In the genomic region with DNA sequence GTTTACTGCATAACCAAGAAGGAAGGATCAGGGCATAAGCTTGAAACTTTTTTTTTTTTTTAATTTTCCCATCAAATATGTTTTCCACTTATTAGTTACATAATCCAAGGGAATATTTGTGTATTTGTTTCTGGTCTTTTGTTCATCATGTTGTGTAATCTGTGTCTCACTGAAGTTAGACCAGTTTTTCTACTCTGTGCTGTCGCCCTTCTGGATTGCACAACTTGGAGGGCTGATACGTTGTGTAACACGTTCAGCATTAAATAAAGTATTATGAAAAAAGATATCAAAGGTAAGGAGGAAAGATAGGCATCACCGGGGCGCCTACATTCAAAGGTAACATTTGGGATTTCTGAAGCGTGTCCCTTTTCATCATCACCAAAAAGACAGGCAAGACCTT, we compare ENCODE assay signal across 20 cellular contexts. TPM values are rescaled to one million over a fixed set of nuclear protein-coding genes. Genes with fewer than 3 reads are reported as not detected.
DNase-seq lines count a peak whose midpoint lies in the region; ATAC-seq, FAIRE-seq and TF ChIP-seq lines count a peak whose summit lies in the region.
"Had no signal": no experiment of that assay in that cellular context is flagged by ENCODE, and none has a peak within 500 bp of the region (broad histone marks: within the 10 kb centered on the region; RNA-seq: fewer than 3 reads in every experiment).

No MANE protein-coding gene starts in this region.

- H3K27me3 ChIP-seq in RWPE2 (ENCODE audit: insufficient read depth, poor library complexity, severe bottlenecking) (no peaks in the 10 kb centered on the region), neuronal stem cell (ENCODE audit: control insufficient read depth in 3 of 3, insufficient read depth in 3 of 3, low read depth in 1 of 3, low read length in 3 of 3) (peaks cover 3 to 65% (median 25%) of the 10 kb centered on the region in 3 experiments)

- POLR2A ChIA-PET in A549 (lab: Yijun Ruan, JAX) = no interaction called here

- DNase-seq in A549 (ENCODE audit: low read depth in 1 of 2, low spot score in 1 of 2) = no peak
- DNase-seq in HT-29 (ENCODE audit: low spot score) = peak; percentile 87
- DNase-seq in RWPE2 (ENCODE audit: low spot score) = no peak
- peak; percentile 18 to 60 for DNase-seq in foreskin fibroblast
- no peak for DNase-seq in activated CD4-positive, CD25-positive, alpha-beta regulatory T cell (lab: John Stamatoyannopoulos, UW)
- DNase-seq in NCI-H2227 (lab: John Stamatoyannopoulos, UW; ENCODE audit: unreplicated experiment) = no peak
- DNase-seq in neuronal stem cell (ENCODE audit: low spot score) = no peak
- DNase-seq: activated B cell treated with CpG ODN at 0.5 μM for 24 hours; activated naive CD8-positive, alpha-beta T cell treated with anti-CD3 and anti-CD28 coated beads, Interleukin-2, amount 50 U/mL, for 24 hours; activated T-cell treated with anti-CD3 and anti-CD28 coated beads, Interleukin-2, amount 50 U/mL, for 24 hours; immature natural killer cell; KBM-7; NCI-H1694; NK-92 treated with Interleukin-12 subunit alpha and Interleukin-12 subunit beta, amount 100 ng/mL, for 24 hours; stimulated activated CD4-positive, alpha-beta T cell treated with anti-CD3 and anti-CD28 coated beads, Interleukin-15, amount 100 ng/mL, for 24 hours; tibial artery had no signal

- no peak overlapping the region for H2BK15ac ChIP-seq in neuronal stem cell (ENCODE audit: low read length)

- H2AFZ ChIP-seq in neuronal stem cell (ENCODE audit: low read length) = no peak overlapping the region

- TF ChIP-seq POLR2A in A549 (IDR thresholded peaks at IDR 0.05; ENCODE audit: low read length) = no peak

- no peak overlapping the region for H3K9ac ChIP-seq in neuronal stem cell (ENCODE audit: low read depth, low read length, poor library complexity)

- TF ChIP-seq CTCF in A549 (IDR thresholded peaks at IDR 0.05) (no peak), RWPE2 (IDR thresholded peaks at IDR 0.05; ENCODE audit: poor library complexity, severe bottlenecking) (no peak), foreskin fibroblast (IDR thresholded peaks at IDR 0.05; ENCODE audit: low read depth, low read length) (no peak)

- no peak for TF ChIP-seq RAD21 in A549 (conservative IDR thresholded peaks at IDR 0.05 in 1 of 2, IDR thresholded peaks at IDR 0.05 in 1 of 2)

- ATAC-seq in A549 = no peak
- no peak for ATAC-seq in RWPE2 (ENCODE audit: low read depth)
- no peak for ATAC-seq in GM21825 (IDR thresholded peaks at IDR 0.05; ENCODE audit: unreplicated experiment)
- ATAC-seq: activated naive CD8-positive, alpha-beta T cell treated with anti-CD3 and anti-CD28 coated beads, Interleukin-2, amount 50 U/mL, for 24 hours; pancreas had no signal

- H3K4me2 ChIP-seq in A549 (no peak overlapping the region), neuronal stem cell (ENCODE audit: insufficient read depth, low read length, poor library complexity, severe bottlenecking) (no peak overlapping the region)

- H2BK12ac ChIP-seq in neuronal stem cell (ENCODE audit: low read length) = no peak overlapping the region

- H3K79me1 ChIP-seq in neuronal stem cell (ENCODE audit: low read depth, low read length) = no peaks in the 10 kb centered on the region

- no peak overlapping the region for H2AK5ac ChIP-seq in neuronal stem cell (ENCODE audit: low read depth, low read length)

- no peak overlapping the region for H3K18ac ChIP-seq in neuronal stem cell (ENCODE audit: low read length)

- H3K36me3 ChIP-seq in RWPE2 (ENCODE audit: low read depth) (0 out of 2 replicates have a peak, but pooled peaks cover 2% of the 10 kb centered on the region), neuronal stem cell (replicated peaks in 1 of 2; ENCODE audit: control insufficient read depth in 2 of 2, insufficient read depth in 2 of 2, low read length in 2 of 2) (peaks cover under 1 to 4% of the 10 kb centered on the region in 2 donors)
- H3K36me3 ChIP-seq: pancreas, tibial artery had no signal

- H3K27ac ChIP-seq in A549 = no peak overlapping the region
- H3K27ac ChIP-seq in RWPE2 (ENCODE audit: poor library complexity, severe bottlenecking) = peak overlapping the region; percentile 80
- H3K27ac ChIP-seq in neuronal stem cell (replicated peaks; ENCODE audit: low read length) = no peak overlapping the region
- H3K27ac ChIP-seq: pancreas, tibial artery had no signal

- H3K4me1 ChIP-seq in A549 = peaks cover 14% of the 10 kb centered on the region; the same call in 2 of the 3 replicates
- H3K4me1 ChIP-seq in RWPE2 (ENCODE audit: insufficient read depth, poor library complexity, severe bottlenecking) = peaks cover 24% of the 10 kb centered on the region
- peaks cover 5 to 8% of the 10 kb centered on the region in 2 donors for H3K4me1 ChIP-seq in neuronal stem cell (ENCODE audit: control insufficient read depth in 2 of 2, insufficient read depth in 1 of 2, low read depth in 1 of 2, low read length in 2 of 2)

- CTCF ChIA-PET in A549 (lab: Yijun Ruan, JAX) = interaction anchor here (0.8 to 1.8 kb wide), 4 partner anchors 15 to 315 kb away, joined by 3 to 6 read pairs (median 3); no protein-coding TSS in a partner anchor

- no peak overlapping the region for H2BK120ac ChIP-seq in neuronal stem cell (ENCODE audit: low read depth, low read length)

- 64% methylated on average over 6 of the region's 6 CpGs for WGBS in A549 (ENCODE audit: missing lambda C conversion rate)
- no CpG with 5 or more reads among the region's 6 CpGs for WGBS in neuronal stem cell (ENCODE audit: extremely low coverage in 2 of 2, insufficient read length in 2 of 2, insufficient replicate concordance in 1 of 2), 2 donors

- H3K23ac ChIP-seq in neuronal stem cell (ENCODE audit: low read depth, low read length, poor library complexity) = no peak overlapping the region

- H3K4ac ChIP-seq in neuronal stem cell (ENCODE audit: low read length) = no peak overlapping the region

- no peak for FAIRE-seq in A549 (lab: Jason Lieb, UNC)
- FAIRE-seq: pancreas had no signal

- H3K9me3 ChIP-seq in A549 (peaks cover 5% of the 10 kb centered on the region; the same call in 2 of the 3 replicates), RWPE2 (ENCODE audit: severe bottlenecking) (no peaks in the 10 kb centered on the region), neuronal stem cell (replicated peaks in 1 of 2; ENCODE audit: control insufficient read depth in 2 of 2, insufficient read depth in 1 of 2, low read depth in 1 of 2, low read length in 2 of 2) (peaks cover 0 to 2% of the 10 kb centered on the region in 2 donors)
- H3K9me3 ChIP-seq: mucosa of descending colon, pancreas, tibial artery had no signal

- H3K4me3 ChIP-seq in A549 (no peak overlapping the region), RWPE2 (ENCODE audit: severe bottlenecking) (no peak overlapping the region), foreskin fibroblast (ENCODE audit: low read depth in 1 of 2, low read length in 2 of 2) (no peak overlapping the region), neuronal stem cell (ENCODE audit: low read length in 2 of 2) (no peak overlapping the region)
- H3K4me3 ChIP-seq: mucosa of descending colon, pancreas, tibial artery had no signal

- TF ChIP-seq EP300 in A549 (IDR thresholded peaks at IDR 0.05) = no peak

- H2BK5ac ChIP-seq in neuronal stem cell (ENCODE audit: low read length) = no peak overlapping the region

- no peak overlapping the region for H3K14ac ChIP-seq in neuronal stem cell (ENCODE audit: low read length)

- no peak overlapping the region for H4K91ac ChIP-seq in neuronal stem cell (ENCODE audit: low read depth, low read length, poor library complexity)

- H4K8ac ChIP-seq in neuronal stem cell (ENCODE audit: low read depth, low read length) = no peak overlapping the region

TF ChIP-seq in A549, 52 proteins besides CTCF, POLR2A, EP300 and RAD21:
- no peak for TF ChIP-seq MAZ (IDR thresholded peaks at IDR 0.05; ENCODE audit: borderline replicate concordance, low read depth, low read length)
- TF ChIP-seq CEBPB (IDR thresholded peaks at IDR 0.05) = peak; percentile 11 to 67; a peak in 3 of 4 replicates
- TF ChIP-seq GATA3 (IDR thresholded peaks at IDR 0.05; ENCODE audit: borderline replicate concordance) = no peak
- TF ChIP-seq ZC3H11A (IDR thresholded peaks at IDR 0.05) = no peak
- TF ChIP-seq KDM1A (IDR thresholded peaks at IDR 0.05; ENCODE audit: low read depth) = no peak
- TF ChIP-seq PHF8 (IDR thresholded peaks at IDR 0.05; ENCODE audit: borderline replicate concordance, low read depth) = no peak
- no peak for TF ChIP-seq E2F6 (IDR thresholded peaks at IDR 0.05; ENCODE audit: borderline replicate concordance, low read depth)
- TF ChIP-seq ZFP36 (IDR thresholded peaks at IDR 0.05; ENCODE audit: borderline replicate concordance, partially characterized antibody) = no peak

RNA-seq across cellular contexts. Expression of gene E2F8, which starts 3.3 kb away (rescaled TPM):
- polyA plus RNA-seq in A549 (2011; rRNA removed) (6.7 and 7.4 TPM in 2 replicates), A549 (2017; fragmentation: RNase III; extraction: RNeasy Plus Mini Kit Qiagen cat#74134 plus additional on column Dnase treatment) (5.7 to 6.4 TPM (median 6.0 TPM) in 3 replicates)
- 6.0 and 6.6 TPM in 2 replicates for polyA plus RNA-seq in A549 (2012; cell fraction: cytosol; rRNA removed)
- 8.8 TPM in 2 replicates for polyA plus RNA-seq in A549 (2012; cell fraction: nucleus; rRNA removed)
- polyA minus RNA-seq in A549 (2011; rRNA and poly(A)+ RNA removed) = 4.3 and 4.4 TPM in 2 replicates
- total RNA-seq in HT-29 (2014; rRNA removed; shearing (Covaris generic)) = 5.3 and 5.9 TPM in 2 replicates
- 4.0 TPM for polyA plus RNA-seq in neuronal stem cell (2013, experiment 1 of 2)
- polyA plus RNA-seq in neuronal stem cell (2013, experiment 2 of 2) = 4.6 TPM
- polyA plus RNA-seq: pancreas had no signal

RNA-seq across cellular contexts. Expression of gene CSRP3, which starts 42.3 kb away (rescaled TPM):
- not detected in 2 replicates for polyA plus RNA-seq in A549 (2011; rRNA removed)
- not detected in 2 replicates for polyA plus RNA-seq in A549 (2012; cell fraction: cytosol; rRNA removed)
- not detected in 2 replicates for polyA plus RNA-seq in A549 (2012; cell fraction: nucleus; rRNA removed)
- polyA plus RNA-seq in A549 (2017; fragmentation: RNase III; extraction: RNeasy Plus Mini Kit Qiagen cat#74134 plus additional on column Dnase treatment) = not detected in 3 replicates
- not detected in 2 replicates for polyA minus RNA-seq in A549 (2011; rRNA and poly(A)+ RNA removed)
- not detected in 2 replicates for total RNA-seq in HT-29 (2014; rRNA removed; shearing (Covaris generic))
- polyA plus RNA-seq in neuronal stem cell (2013, experiment 1 of 2) = not detected
- polyA plus RNA-seq in neuronal stem cell (2013, experiment 2 of 2) = not detected
- total RNA-seq: activated B cell treated with CpG ODN at 0.5 μM for 24 hours, fibroblast of lung had no signal
- polyA plus RNA-seq: fibroblast of lung, immature natural killer cell had no signal

Comparison
In these comparisons a context has a peak if more than half of its experiments do, and no peak if none do; other contexts are left out.
1. DNase-seq: peak in HT-29 (single experiment) and foreskin fibroblast (2 of 2); none in A549 (0 of 2), RWPE2 (single experiment), activated CD4-positive, CD25-positive, alpha-beta regulatory T cell (0 of 4), NCI-H2227 (single experiment) and neuronal stem cell (single experiment).